29 cellular contexts compared by ENCODE assay signal in the genomic region with DNA sequence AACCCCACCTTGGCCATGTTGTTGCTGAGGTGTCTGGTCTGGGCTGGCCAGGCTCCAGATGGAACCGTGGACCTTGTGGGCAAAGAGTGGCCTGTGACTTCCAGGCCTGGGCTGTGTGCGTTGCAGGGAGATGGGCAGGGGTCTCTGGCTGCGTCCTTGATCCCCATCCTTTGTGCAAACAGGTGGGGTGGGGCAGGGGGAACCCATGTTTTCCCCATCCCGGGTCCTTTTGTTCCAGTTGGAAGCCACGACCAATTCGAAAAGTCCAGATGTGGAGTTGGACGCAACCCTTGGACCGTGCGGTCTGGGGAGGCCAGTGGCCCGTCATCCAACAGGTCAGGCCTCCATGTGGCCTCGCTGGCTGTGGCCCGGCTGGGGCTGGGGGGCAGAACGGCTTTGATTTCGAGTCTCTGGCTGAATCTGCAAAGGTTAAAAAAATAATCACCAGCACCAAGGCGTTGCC. TPM values are rescaled to one million over a fixed set of nuclear protein-coding genes. Genes with fewer than 3 reads are reported as not detected.
A peak's percentile ranks its signal among the peaks of the same experiment; 100 is the strongest.
DNase-seq lines count a peak whose midpoint lies in the region; ATAC-seq, FAIRE-seq and TF ChIP-seq lines count a peak whose summit lies in the region.
"Had no signal": no experiment of that assay in that cellular context is flagged by ENCODE, and none has a peak within 500 bp of the region (broad histone marks: within the 10 kb centered on the region; RNA-seq: fewer than 3 reads in every experiment).

No MANE protein-coding gene starts in this region.

- no peaks in the 10 kb centered on the region for H3K9me3 ChIP-seq in HepG2 (ENCODE audit: low read length)
- H3K9me3 ChIP-seq in right lobe of liver, result no peaks in the 10 kb centered on the region
- no peaks in the 10 kb centered on the region for H3K9me3 ChIP-seq in H1 (ENCODE audit: insufficient read depth in 2 of 2, low read depth in 1 of 2, low read length in 1 of 2)
- H3K9me3 ChIP-seq in esophagus squamous epithelium, result no peaks in the 10 kb centered on the region
- no peaks in the 10 kb centered on the region for H3K9me3 ChIP-seq in neural progenitor cell (ENCODE audit: low read depth)
- H3K9me3 ChIP-seq: A549, BE2C, BLaER1 had no signal

- H3K4me1 ChIP-seq in HepG2 (ENCODE audit: insufficient read depth, low read length), result peaks cover 62% of the 10 kb centered on the region
- peaks cover 0 to under 1% (median 0%) of the 10 kb centered on the region in 4 donors for H3K4me1 ChIP-seq in right lobe of liver
- H3K4me1 ChIP-seq in H1 (replicated peaks in 1 of 4; ENCODE audit: control insufficient read depth in 3 of 4, insufficient read depth in 4 of 4, low read length in 3 of 4), result peaks cover 0 to 2% (median 0%) of the 10 kb centered on the region in 4 experiments; a peak in 2 of 7 replicates
- H3K4me1 ChIP-seq in esophagus squamous epithelium, result peaks cover 0 to 6% (median 2%) of the 10 kb centered on the region in 3 donors
- no peaks in the 10 kb centered on the region for H3K4me1 ChIP-seq in neural progenitor cell
- H3K4me1 ChIP-seq: A549, BE2C, BLaER1 had no signal

- no peak overlapping the region for H3K56ac ChIP-seq in H1 (replicated peaks; ENCODE audit: insufficient read length, low read depth, low read length)

- H2BK120ac ChIP-seq in H1 (replicated peaks; ENCODE audit: low read depth, low read length), result no peak overlapping the region

- H4K91ac ChIP-seq in H1 (replicated peaks; ENCODE audit: insufficient read length, low read length), result no peak overlapping the region

- H4K20me1 ChIP-seq in HepG2 (ENCODE audit: insufficient read depth, low read length) (no peaks in the 10 kb centered on the region), H1 (replicated peaks in 1 of 2; ENCODE audit: control insufficient read depth in 1 of 2, insufficient read depth in 2 of 2, low read length in 2 of 2) (peaks cover 0 to 9% of the 10 kb centered on the region in 2 experiments), neural progenitor cell (ENCODE audit: low read depth) (no peaks in the 10 kb centered on the region)
- H4K20me1 ChIP-seq: BLaER1 had no signal

- H3K27me3 Mint-ChIP-seq in neural progenitor cell (ENCODE audit: insufficient read depth, low read depth), result peaks cover 27% of the 10 kb centered on the region

- H3K9me3 Mint-ChIP-seq in neural progenitor cell, result no peaks in the 10 kb centered on the region
- H3K9me3 Mint-ChIP-seq: CD4-positive, CD25-positive, alpha-beta regulatory T cell; CD8-positive, alpha-beta memory T cell had no signal

- H3K36me3 Mint-ChIP-seq in neural progenitor cell, result no peaks in the 10 kb centered on the region
- H3K36me3 Mint-ChIP-seq: CD14-positive monocyte; CD4-positive, alpha-beta memory T cell; CD8-positive, alpha-beta memory T cell had no signal

- no peak overlapping the region for H3K4me3 Mint-ChIP-seq in neural progenitor cell
- H3K4me3 Mint-ChIP-seq: CD14-positive monocyte; CD4-positive, alpha-beta memory T cell; CD8-positive, alpha-beta memory T cell had no signal

- no peak overlapping the region for H3K4ac ChIP-seq in H1 (replicated peaks; ENCODE audit: insufficient read length, low read depth, low read length)

- no peak overlapping the region for H2BK5ac ChIP-seq in H1 (ENCODE audit: low read depth, low read length)

- TF ChIP-seq CTCF in HepG2 (CRISPR knock-in tag; IDR thresholded peaks at IDR 0.05), result no peak
- TF ChIP-seq CTCF in right lobe of liver (IDR thresholded peaks at IDR 0.05), result no peak
- TF ChIP-seq CTCF in H1 (IDR thresholded peaks at IDR 0.05; ENCODE audit: control extremely low read depth in 1 of 3, insufficient read depth in 1 of 3, low read depth in 1 of 3, low read length in 3 of 3), result no peak
- no peak for TF ChIP-seq CTCF in esophagus squamous epithelium (IDR thresholded peaks at IDR 0.05)
- no peak for TF ChIP-seq CTCF in neural progenitor cell (IDR thresholded peaks at IDR 0.05)

- H3K27ac Mint-ChIP-seq in neural progenitor cell, result no peak overlapping the region
- H3K27ac Mint-ChIP-seq: CD14-positive monocyte; CD4-positive, CD25-positive, alpha-beta regulatory T cell had no signal

- FAIRE-seq in HepG2 (lab: Jason Lieb, UNC), result no peak
- FAIRE-seq in H1 (lab: Jason Lieb, UNC), result no peak
- FAIRE-seq: A549, GM12878, GM12892, GM19239 had no signal

- TF ChIP-seq EP300 in HepG2 (IDR thresholded peaks at IDR 0.05; ENCODE audit: low read depth in 2 of 2, low read length in 2 of 2) (no peak), HepG2 (CRISPR knock-in tag; IDR thresholded peaks at IDR 0.05; ENCODE audit: borderline replicate concordance) (no peak), H1 (IDR thresholded peaks at IDR 0.05; ENCODE audit: borderline replicate concordance in 1 of 2, low read depth in 2 of 2, low read length in 2 of 2) (no peak)

- no peak overlapping the region for H2AK5ac ChIP-seq in H1 (ENCODE audit: low read depth, low read length)

- peak overlapping the region; percentile 61 for H3K4me2 ChIP-seq in HepG2 (ENCODE audit: low read depth, low read length)
- no peak overlapping the region for H3K4me2 ChIP-seq in H1 (ENCODE audit: insufficient read depth in 1 of 2, low read depth in 2 of 2, low read length in 2 of 2)
- H3K4me2 ChIP-seq in neural progenitor cell, result no peak overlapping the region
- H3K4me2 ChIP-seq: A549, BLaER1 had no signal

- H3K27me3 ChIP-seq in HepG2 (ENCODE audit: control insufficient read depth in 1 of 2, insufficient read depth in 2 of 2, low read length in 2 of 2) (peaks cover 2 to 21% of the 10 kb centered on the region in 2 experiments; a peak in 3 of 5 replicates), right lobe of liver (no peaks in the 10 kb centered on the region), H7 (ENCODE audit: control insufficient read depth, insufficient read depth, low read length) (peaks cover 14% of the 10 kb centered on the region), H1 (replicated peaks in 1 of 4; ENCODE audit: control insufficient read depth in 3 of 4, extremely low read depth in 1 of 4, insufficient read depth in 3 of 4, low read length in 3 of 4) (peaks cover 0 to 19% (median 11%) of the 10 kb centered on the region in 4 experiments; a peak in 5 of 7 replicates), esophagus squamous epithelium (peaks cover 0 to 52% (median 0%) of the 10 kb centered on the region in 4 donors), neural progenitor cell (peaks cover 81% of the 10 kb centered on the region)
- H3K27me3 ChIP-seq: BE2C had no signal

- H3K18ac ChIP-seq in H1 (ENCODE audit: extremely low read depth, low read length), result no peak overlapping the region

- CTCF ChIA-PET in HepG2 (lab: Yijun Ruan, JAX; ENCODE audit: low intra/inter-chr PET ratio, low total read pairs) (no interaction called here), H1 (lab: Charles Lee; ENCODE audit: partially characterized antibody) (interaction anchor here (0.6 to 0.7 kb wide), 2 partner anchors 213 to 744 kb away, joined by 3 read pairs; no protein-coding TSS in a partner anchor)

- H2AFZ ChIP-seq in HepG2 (ENCODE audit: low read length) (no peak overlapping the region), H1 (ENCODE audit: low read length) (no peak overlapping the region), neural progenitor cell (replicated peaks) (no peak overlapping the region)

- DNase-seq in HepG2 (ENCODE audit: low spot score) (no peak), right lobe of liver (no peak), H7 (peak; percentile 26), H1 (ENCODE audit: low read depth in 1 of 2, low spot score in 2 of 2) (no peak), esophagus squamous epithelium (lab: John Stamatoyannopoulos, UW) (no peak), neural progenitor cell (ENCODE audit: low spot score) (no peak), NCI-H1417 treated with DMSO at 0.1 percent for 48 hours (lab: John Stamatoyannopoulos, UW) (no peak)
- DNase-seq: BE2C; C1 segment of cervical spinal cord; CD4-positive, alpha-beta memory T cell; CD4-positive, CD25-positive, alpha-beta regulatory T cell; CD8-positive, alpha-beta memory T cell; COR-L47; DMS 273 treated with DMSO at 0.1 percent for 48 hours; DMS153; DMS53; DMS79; DND-41; EL; GDM1 had no signal

- peak overlapping the region; percentile 16; the same call in 1 of the 2 replicates for H4K8ac ChIP-seq in H1 (ENCODE audit: extremely low read depth, insufficient read depth, low read length)

- POLR2A ChIA-PET in HepG2 (lab: Yijun Ruan, JAX) (no interaction called here), H1 (lab: Charles Lee; ENCODE audit: partially characterized antibody) (interaction anchor here (0.7 kb wide), 1 partner anchor 8 kb away, joined by 4 read pairs; no protein-coding TSS in a partner anchor)

- H3K4me1 Mint-ChIP-seq in neural progenitor cell, result peaks cover 3% of the 10 kb centered on the region
- H3K4me1 Mint-ChIP-seq: CD8-positive, alpha-beta memory T cell had no signal

- H2BK20ac ChIP-seq in H1 (ENCODE audit: low read length), result no peak overlapping the region

- BruUV-seq in HepG2 (replicated peaks; lab: Mats Ljungman, UMichigan), result no TSS peak

- H3K4me3 ChIP-seq in HepG2 (replicated peaks in 1 of 3; ENCODE audit: insufficient read depth in 1 of 3, low read depth in 2 of 3, low read length in 3 of 3) (peak overlapping the region in 1 of 3 experiments; percentile 39; a peak in 1 of 6 replicates), right lobe of liver (no peak overlapping the region), H7 (ENCODE audit: insufficient read depth, low read depth, low read length) (no peak overlapping the region), H1 (ENCODE audit: extremely low read depth in 1 of 4, insufficient read depth in 2 of 4, low read depth in 3 of 4, low read length in 4 of 4) (no peak overlapping the region), esophagus squamous epithelium (no peak overlapping the region), neural progenitor cell (no peak overlapping the region)
- H3K4me3 ChIP-seq: A549, BLaER1, GM12878 had no signal

- no peak overlapping the region for H3K27ac ChIP-seq in HepG2 (ENCODE audit: extremely low read length, insufficient read depth, low read length)
- no peak overlapping the region for H3K27ac ChIP-seq in right lobe of liver
- no peak overlapping the region for H3K27ac ChIP-seq in H1 (ENCODE audit: low read depth, low read length)
- H3K27ac ChIP-seq in esophagus squamous epithelium, result no peak overlapping the region
- H3K27ac ChIP-seq in neural progenitor cell, result no peak overlapping the region
- H3K27ac ChIP-seq: 22Rv1, A549, BLaER1 had no signal

- WGBS in HepG2 (ENCODE audit: low lambda C conversion rate), result 4% methylated on average over 9 of the region's 15 CpGs
- WGBS in right lobe of liver (ENCODE audit: insufficient coverage, low coverage, low lambda C conversion rate, missing lambda C conversion rate), result no CpG with 5 or more reads among the region's 15 CpGs
- 91% methylated on average over 15 of the region's 15 CpGs; no CpG with 5 or more reads in 1 of the 2 experiments for WGBS in H1 (ENCODE audit: extremely low coverage in 1 of 2, insufficient coverage in 1 of 2, insufficient read length in 1 of 2, insufficient replicate concordance in 2 of 2, low coverage in 1 of 2, low lambda C conversion rate in 2 of 2, missing lambda C conversion rate in 1 of 2), 2 experiments
- 95% methylated on average over 10 of the region's 15 CpGs; no CpG with 5 or more reads in 1 of the 2 donors for WGBS in esophagus squamous epithelium, 2 donors

- no peak overlapping the region for H2BK15ac ChIP-seq in H1 (ENCODE audit: low read length)

- H2BK12ac ChIP-seq in H1 (ENCODE audit: low read depth, low read length), result no peak overlapping the region

- H4K5ac ChIP-seq in H1 (ENCODE audit: insufficient read length, low read depth, low read length), result no peak overlapping the region

- no peak overlapping the region for H3K14ac ChIP-seq in H1 (ENCODE audit: insufficient read length)

- H3K23me2 ChIP-seq in H1 (ENCODE audit: low read depth, low read length), result peaks cover 11% of the 10 kb centered on the region; the same call in 1 of the 2 replicates

- H3K79me2 ChIP-seq in HepG2 (ENCODE audit: insufficient read depth, low read length) (no peaks in the 10 kb centered on the region), H1 (ENCODE audit: control insufficient read depth in 1 of 2, insufficient read depth in 2 of 2, low read length in 2 of 2) (no peaks in the 10 kb centered on the region), neural progenitor cell (ENCODE audit: low read depth) (no peaks in the 10 kb centered on the region)

- H3K79me1 ChIP-seq in H1 (ENCODE audit: low read depth, low read length), result no peaks in the 10 kb centered on the region

- H3K36me3 ChIP-seq in HepG2 (replicated peaks in 1 of 2; ENCODE audit: control insufficient read depth in 1 of 2, insufficient read depth in 2 of 2, low read length in 2 of 2), result no peaks in the 10 kb centered on the region
- no peaks in the 10 kb centered on the region for H3K36me3 ChIP-seq in right lobe of liver
- H3K36me3 ChIP-seq in H7 (replicated peaks; ENCODE audit: control insufficient read depth, insufficient read depth, low read length), result no peaks in the 10 kb centered on the region
- H3K36me3 ChIP-seq in H1 (ENCODE audit: control insufficient read depth in 2 of 4, insufficient read depth in 4 of 4, low read length in 3 of 4), result no peaks in the 10 kb centered on the region
- no peaks in the 10 kb centered on the region for H3K36me3 ChIP-seq in esophagus squamous epithelium
- no peaks in the 10 kb centered on the region for H3K36me3 ChIP-seq in neural progenitor cell
- H3K36me3 ChIP-seq: BE2C, BLaER1 had no signal

- ATAC-seq in HepG2 (peak; percentile 60), right lobe of liver (no peak)
- ATAC-seq: A549, GM12878 had no signal

- H3K9ac ChIP-seq in HepG2 (ENCODE audit: insufficient read depth, low read depth, low read length) (no peak overlapping the region), H1 (replicated peaks in 1 of 4; ENCODE audit: extremely low read depth in 1 of 4, low read depth in 3 of 4, low read length in 3 of 4) (no peak overlapping the region), neural progenitor cell (no peak overlapping the region)
- H3K9ac ChIP-seq: BLaER1 had no signal

- in situ Hi-C loops in HepG2 (cut with HindIII; ENCODE audit: extremely low pct_ligation_motif_present, low pct_unique_long_range_greater_than_20kb), result no loop called here

- TF ChIP-seq POLR2A in HepG2 (IDR thresholded peaks at IDR 0.05; ENCODE audit: insufficient read depth in 1 of 2, low read depth in 2 of 2, low read length in 2 of 2) (no peak), right lobe of liver (IDR thresholded peaks at IDR 0.05) (no peak), H1 (IDR thresholded peaks at IDR 0.05; ENCODE audit: control extremely low read depth in 1 of 2, low read depth in 2 of 2, low read length in 2 of 2) (no peak), esophagus squamous epithelium (IDR thresholded peaks at IDR 0.05) (no peak)

- TF ChIP-seq RAD21 in HepG2 (CRISPR knock-in tag; IDR thresholded peaks at IDR 0.05) (no peak), H1 (IDR thresholded peaks at IDR 0.05 in 1 of 2, conservative IDR thresholded peaks at IDR 0.05 in 1 of 2; ENCODE audit: low read depth in 2 of 2, low read length in 2 of 2) (no peak)

- H3F3A ChIP-seq in neural progenitor cell (ENCODE audit: low read depth), result peaks cover 5% of the 10 kb centered on the region

- H3K23ac ChIP-seq in H1 (ENCODE audit: insufficient read length), result no peak overlapping the region

- intact Hi-C loops in HepG2 (cut with micrococcal nuclease; ENCODE audit: unreplicated experiment) (no loop called here), right lobe of liver (cut with DNase I) (no loop called here), esophagus squamous epithelium (cut with DNase I) (no loop called here)

RNA-seq across cellular contexts. Expression of gene COMP, which starts 13.1 kb away (rescaled TPM):
- total RNA-seq in HepG2 (2016; rRNA removed; fragmentation: Illumina TruSeq; extraction: Trizol) (0.04 TPM in 1 of 2 replicates, not detected in the other), right lobe of liver (under 1 TPM in 2 of 6 experiments, not detected in 4; 0.11 to 0.31 TPM), esophagus squamous epithelium (1 to 10 TPM in 3 of 4 donors, not detected in 1; 1.3 to 8.0 (median 5.3) TPM), neural progenitor cell (ENCODE audit: low replicate concordance) (not detected in 2 replicates)
- not detected in 2 replicates for total RNA-seq in HepG2 (2016; cell fraction: cytosol; rRNA removed; fragmentation: Illumina TruSeq; extraction: Trizol; ENCODE audit: low read depth)
- total RNA-seq in HepG2 (2016; cell fraction: insoluble cytoplasmic fraction; rRNA removed; fragmentation: Illumina TruSeq; extraction: Trizol), result 0.04 TPM in 1 of 2 replicates, not detected in the other
- not detected in 2 replicates for total RNA-seq in HepG2 (2016; cell fraction: membrane; rRNA removed; fragmentation: Illumina TruSeq; extraction: Trizol)
- total RNA-seq in HepG2 (2016; cell fraction: nucleus; rRNA removed; fragmentation: Illumina TruSeq; extraction: Trizol), result not detected in 2 replicates
- polyA plus RNA-seq in HepG2 (2011; rRNA removed) (0.13 and 0.16 TPM in 2 replicates), H1 (2011; rRNA removed) (0.17 and 0.35 TPM in 2 replicates)
- polyA plus RNA-seq in HepG2 (2011; cell fraction: cytosol; rRNA removed), result 0.16 and 0.19 TPM in 2 replicates
- 0.23 and 0.37 TPM in 2 replicates for polyA plus RNA-seq in HepG2 (2011; cell fraction: nucleus; rRNA removed)
- polyA plus RNA-seq in HepG2 (2012), result 0.36 and 0.49 TPM in 2 replicates
- polyA plus RNA-seq in HepG2 (2016; cell fraction: cytosol; fragmentation: Illumina TruSeq; extraction: Trizol; ENCODE audit: low read depth), result not detected in 2 replicates
- polyA plus RNA-seq in HepG2 (2016; cell fraction: insoluble cytoplasmic fraction; fragmentation: Illumina TruSeq; extraction: Trizol; ENCODE audit: low read depth), result not detected in 2 replicates
- polyA plus RNA-seq in HepG2 (2016; cell fraction: membrane; fragmentation: Illumina TruSeq; extraction: Trizol; ENCODE audit: low read depth), result 0.08 TPM in 1 of 2 replicates, not detected in the other
- 0.31 and 0.66 TPM in 2 replicates for polyA plus RNA-seq in HepG2 (2016; cell fraction: nucleus; fragmentation: Illumina TruSeq; extraction: Trizol; ENCODE audit: insufficient read depth, low read depth)
- not detected in 2 replicates for polyA minus RNA-seq in HepG2 (2011; rRNA and poly(A)+ RNA removed; ENCODE audit: low replicate concordance)
- not detected in 2 replicates for polyA minus RNA-seq in HepG2 (2011; cell fraction: cytosol; rRNA and poly(A)+ RNA removed)
- not detected in 2 replicates for polyA minus RNA-seq in HepG2 (2011; cell fraction: nucleus; rRNA and poly(A)+ RNA removed)
- not detected in 2 replicates for total RNA-seq in H7 (2014; rRNA removed; shearing (Covaris generic))
- total RNA-seq in H1 (2021; fragmentation: NEBNext Ultra II Directional; extraction: Animal tissue kit (Norgen Biotek cat#: 25700)), result 0.17 and 0.25 TPM in 2 replicates
- 0.37 TPM for polyA plus RNA-seq in H1 (2011; cell fraction: cytosol; rRNA removed)
- 0.91 TPM for polyA plus RNA-seq in H1 (2011; cell fraction: nucleus; rRNA removed)
- polyA plus RNA-seq in H1 (2012, experiment 1 of 2), result 0.09 to 0.24 TPM (median 0.16 TPM) in 3 of 4 replicates, not detected in the other
- polyA plus RNA-seq in H1 (2012, experiment 2 of 2), result 0.09 TPM
- 0.16 TPM for polyA plus RNA-seq in H1 (2013, experiment 1 of 2)
- polyA plus RNA-seq in H1 (2013, experiment 2 of 2), result 0.15 TPM
- 0.19 and 0.29 TPM in 2 replicates for polyA minus RNA-seq in H1 (2011; rRNA and poly(A)+ RNA removed)
- polyA minus RNA-seq in H1 (2011; cell fraction: cytosol; rRNA and poly(A)+ RNA removed), result not detected
- not detected for polyA minus RNA-seq in H1 (2011; cell fraction: nucleus; rRNA and poly(A)+ RNA removed)
- total RNA-seq: A172; CD4-positive, alpha-beta memory T cell; CD4-positive, CD25-positive, alpha-beta regulatory T cell; CD8-positive, alpha-beta memory T cell; Daoy; GM12878 had no signal
- polyA plus RNA-seq: A549; CD14-positive monocyte; CD4-positive, alpha-beta memory T cell; CD4-positive, CD25-positive, alpha-beta regulatory T cell; CD8-positive, alpha-beta memory T cell had no signal

RNA-seq across cellular contexts. Expression of gene UPF1, which starts 27.6 kb away (rescaled TPM):
- total RNA-seq in HepG2 (2016; rRNA removed; fragmentation: Illumina TruSeq; extraction: Trizol) (37.3 and 41.8 TPM in 2 replicates), right lobe of liver (10 to 100 TPM; 34.0 to 61.0 (median 41.3) TPM), esophagus squamous epithelium (10 to 100 TPM; 31.6 to 69.7 (median 55.6) TPM), neural progenitor cell (ENCODE audit: low replicate concordance) (65.2 and 69.8 TPM in 2 replicates)
- total RNA-seq in HepG2 (2016; cell fraction: cytosol; rRNA removed; fragmentation: Illumina TruSeq; extraction: Trizol; ENCODE audit: low read depth), result 12.2 and 13.8 TPM in 2 replicates
- 29.5 and 44.5 TPM in 2 replicates for total RNA-seq in HepG2 (2016; cell fraction: insoluble cytoplasmic fraction; rRNA removed; fragmentation: Illumina TruSeq; extraction: Trizol)
- total RNA-seq in HepG2 (2016; cell fraction: membrane; rRNA removed; fragmentation: Illumina TruSeq; extraction: Trizol), result 18.3 and 21.1 TPM in 2 replicates
- total RNA-seq in HepG2 (2016; cell fraction: nucleus; rRNA removed; fragmentation: Illumina TruSeq; extraction: Trizol), result 36.9 and 43.6 TPM in 2 replicates
- polyA plus RNA-seq in HepG2 (2011; rRNA removed) (16.9 and 23.1 TPM in 2 replicates), H1 (2011; rRNA removed) (46.4 and 77.0 TPM in 2 replicates)
- polyA plus RNA-seq in HepG2 (2011; cell fraction: cytosol; rRNA removed), result 11.8 and 14.9 TPM in 2 replicates
- 81.5 and 87.6 TPM in 2 replicates for polyA plus RNA-seq in HepG2 (2011; cell fraction: nucleus; rRNA removed)
- 32.0 and 33.3 TPM in 2 replicates for polyA plus RNA-seq in HepG2 (2012)
- polyA plus RNA-seq in HepG2 (2016; cell fraction: cytosol; fragmentation: Illumina TruSeq; extraction: Trizol; ENCODE audit: low read depth), result 5.5 and 6.1 TPM in 2 replicates
- 29.2 and 42.1 TPM in 2 replicates for polyA plus RNA-seq in HepG2 (2016; cell fraction: insoluble cytoplasmic fraction; fragmentation: Illumina TruSeq; extraction: Trizol; ENCODE audit: low read depth)
- 9.6 and 10.6 TPM in 2 replicates for polyA plus RNA-seq in HepG2 (2016; cell fraction: membrane; fragmentation: Illumina TruSeq; extraction: Trizol; ENCODE audit: low read depth)
- 67.1 and 73.6 TPM in 2 replicates for polyA plus RNA-seq in HepG2 (2016; cell fraction: nucleus; fragmentation: Illumina TruSeq; extraction: Trizol; ENCODE audit: insufficient read depth, low read depth)
- 65.4 and 85.0 TPM in 2 replicates for polyA minus RNA-seq in HepG2 (2011; rRNA and poly(A)+ RNA removed; ENCODE audit: low replicate concordance)
- polyA minus RNA-seq in HepG2 (2011; cell fraction: cytosol; rRNA and poly(A)+ RNA removed), result 39.4 and 46.0 TPM in 2 replicates
- polyA minus RNA-seq in HepG2 (2011; cell fraction: nucleus; rRNA and poly(A)+ RNA removed), result 47.6 and 69.0 TPM in 2 replicates
- 92.6 and 95.8 TPM in 2 replicates for total RNA-seq in H7 (2014; rRNA removed; shearing (Covaris generic))
- total RNA-seq in H1 (2021; fragmentation: NEBNext Ultra II Directional; extraction: Animal tissue kit (Norgen Biotek cat#: 25700)), result 62.0 and 64.6 TPM in 2 replicates
- polyA plus RNA-seq in H1 (2011; cell fraction: cytosol; rRNA removed), result 21.2 TPM
- polyA plus RNA-seq in H1 (2011; cell fraction: nucleus; rRNA removed), result 103 TPM
- polyA plus RNA-seq in H1 (2012, experiment 1 of 2), result 27.7 to 47.4 TPM (median 46.0 TPM) in 4 replicates
- 32.1 TPM for polyA plus RNA-seq in H1 (2012, experiment 2 of 2)
- 28.2 TPM for polyA plus RNA-seq in H1 (2013, experiment 1 of 2)
- polyA plus RNA-seq in H1 (2013, experiment 2 of 2), result 27.5 TPM
- 70.9 and 84.6 TPM in 2 replicates for polyA minus RNA-seq in H1 (2011; rRNA and poly(A)+ RNA removed)
- polyA minus RNA-seq in H1 (2011; cell fraction: cytosol; rRNA and poly(A)+ RNA removed), result 56.1 TPM
- polyA minus RNA-seq in H1 (2011; cell fraction: nucleus; rRNA and poly(A)+ RNA removed), result 58.3 TPM

Comparison
In these comparisons a context has a peak if more than half of its experiments do, and no peak if none do; other contexts are left out.
1. Of the 41 proteins assayed by ChIP-seq in both HepG2 and H1: peak only in HepG2: ASH2L, HDAC2, JUND, MAX and PHF8; only in H1: none; in both: none; in neither: 36.